In genomic region chr3:170054204-170054603, GRCh38 we compare ENCODE assay signal across 11 cellular contexts. TPM values are rescaled to one million over a fixed set of nuclear protein-coding genes. Genes with fewer than 3 reads are reported as not detected.
DNase-seq lines count a peak whose midpoint lies in the region; ATAC-seq and TF ChIP-seq lines count a peak whose summit lies in the region.
"Had no signal": no experiment of that assay in that cellular context is flagged by ENCODE, and none has a peak within 500 bp of the region (broad histone marks: within the 10 kb centered on the region; RNA-seq: fewer than 3 reads in every experiment).

No MANE protein-coding gene starts in this region.

- H3K27ac ChIP-seq in Panc1 (ENCODE audit: low read length) (no peak overlapping the region), foreskin keratinocyte (no peak overlapping the region), ascending aorta (no peak overlapping the region)

- H3K4me3 ChIP-seq in GM12875 (ENCODE audit: low read depth, low read length) (no peak overlapping the region), Panc1 (ENCODE audit: low read depth in 2 of 2, low read length in 2 of 2) (no peak overlapping the region), ascending aorta (no peak overlapping the region)

- H3K27me3 ChIP-seq in Panc1 (ENCODE audit: control insufficient read depth, insufficient read depth, low read length) (peaks cover 5% of the 10 kb centered on the region; the same call in 1 of the 2 replicates), foreskin keratinocyte (peaks cover 3% of the 10 kb centered on the region), ascending aorta (no peaks in the 10 kb centered on the region)

- H3K36me3 ChIP-seq in Panc1 (ENCODE audit: control insufficient read depth, insufficient read depth, low read length) = no peaks in the 10 kb centered on the region
- no peaks in the 10 kb centered on the region for H3K36me3 ChIP-seq in ascending aorta

- H3K9me3 ChIP-seq in Panc1 (ENCODE audit: control insufficient read depth, insufficient read depth, low read depth, low read length) (no peaks in the 10 kb centered on the region), ascending aorta (no peaks in the 10 kb centered on the region)

- BruUV-seq in Panc1 (replicated peaks; lab: Mats Ljungman, UMichigan) = no TSS peak

- CTCF ChIA-PET in Panc1 (lab: Charles Lee) = interaction anchor here (0.6 kb wide), 2 partner anchors 115 to 629 kb away, joined by 4 read pairs; no protein-coding TSS in a partner anchor

- intact Hi-C loops in Panc1 (cut with micrococcal nuclease; ENCODE audit: unreplicated experiment) = no loop called here
- intact Hi-C loops in ascending aorta (cut with DNase I) = no loop called here

- TF ChIP-seq CTCF in AG09319 (IDR thresholded peaks at IDR 0.05; ENCODE audit: low read depth, low read length) = peak; percentile 9
- peak; percentile 51 for TF ChIP-seq CTCF in GM12875 (IDR thresholded peaks at IDR 0.05; ENCODE audit: borderline replicate concordance, insufficient read depth, low read depth, low read length)
- no peak; the same call in none of the 2 replicates for TF ChIP-seq CTCF in Panc1 (IDR thresholded peaks at IDR 0.05)
- peak; percentile 55 for TF ChIP-seq CTCF in foreskin keratinocyte (conservative IDR thresholded peaks at IDR 0.05)
- no peak for TF ChIP-seq CTCF in ascending aorta (IDR thresholded peaks at IDR 0.05)

- POLR2A ChIA-PET in Panc1 (lab: Charles Lee) = no interaction called here

- peak; percentile 67; the same call in 1 of the 2 replicates for ATAC-seq in Panc1
- ATAC-seq in foreskin keratinocyte = peak; percentile 37
- ATAC-seq in HG03520 (IDR thresholded peaks at IDR 0.05; ENCODE audit: unreplicated experiment) = no peak
- no peak for ATAC-seq in GM21825 (IDR thresholded peaks at IDR 0.05; ENCODE audit: unreplicated experiment)

- H3K4me1 ChIP-seq in Panc1 (ENCODE audit: control insufficient read depth, insufficient read depth, low read length) (no peaks in the 10 kb centered on the region), foreskin keratinocyte (no peaks in the 10 kb centered on the region), ascending aorta (no peaks in the 10 kb centered on the region)

- DNase-seq in AG09319 (ENCODE audit: extremely low read depth, low read depth) = no peak
- no peak for DNase-seq in Panc1 (ENCODE audit: low read depth, low spot score)
- DNase-seq in foreskin keratinocyte = no peak
- DNase-seq in HuH-7.5 (ENCODE audit: low spot score) = no peak
- DNase-seq in ascending aorta (ENCODE audit: low spot score in 2 of 2) = no peak
- DNase-seq: activated CD4-positive, alpha-beta memory T cell treated with anti-CD3 and anti-CD28 coated beads for 36 hours; effector memory CD4-positive, alpha-beta T cell; NCI-H226 had no signal

- in situ Hi-C loops in Panc1 (cut with HindIII; ENCODE audit: low pct_unique_long_range_greater_than_20kb, low sequenced_read_pairs) = no loop called here

RNA-seq across cellular contexts. Expression of gene GPR160, which starts 16.4 kb away (rescaled TPM):
- total RNA-seq in Panc1 (2021; ENCODE audit: unreplicated experiment) = 0.18 TPM
- polyA plus RNA-seq in Panc1 (2012; ENCODE audit: insufficient read length) = 0.31 TPM
- 0.10 and 0.42 TPM in 2 replicates for total RNA-seq in foreskin keratinocyte
- polyA plus RNA-seq in foreskin keratinocyte = 0.17 and 0.31 TPM in 2 replicates
- total RNA-seq in ascending aorta = 7.3 TPM

Comparison
In these comparisons a context has a peak if more than half of its experiments do, and no peak if none do; other contexts are left out.
1. CTCF ChIP-seq: peak in AG09319 (single experiment), GM12875 (single experiment) and foreskin keratinocyte (single experiment); none in Panc1 (single experiment) and ascending aorta (0 of 3).
2. ATAC-seq: peak in Panc1 (single experiment) and foreskin keratinocyte (single experiment); none in HG03520 (single experiment) and GM21825 (single experiment).